In genomic region chr9:14906000-14906399, GRCh38 we compare ENCODE assay signal across 1 cellular context.
TF ChIP-seq lines count a peak whose summit lies in the region.

No MANE protein-coding gene starts in this region.

TF ChIP-seq in HepG2, 621 proteins besides CTCF, POLR2A, EP300 and RAD21:
- TF ChIP-seq ZNF383 (CRISPR knock-in tag; IDR thresholded peaks at IDR 0.05; ENCODE audit: borderline replicate concordance): no peak
- no peak for TF ChIP-seq KLF9 (CRISPR knock-in tag; IDR thresholded peaks at IDR 0.05; ENCODE audit: low read depth)
- no peak for TF ChIP-seq NR1H2 (CRISPR knock-in tag; IDR thresholded peaks at IDR 0.05; ENCODE audit: borderline replicate concordance, low read depth)
- no peak for TF ChIP-seq SALL2 (CRISPR knock-in tag; IDR thresholded peaks at IDR 0.05)
